In genomic region chr14:33061667-33062325, GRCh38 we compare ENCODE assay signal across 22 cellular contexts.
DNase-seq lines count a peak whose midpoint lies in the region; ATAC-seq and TF ChIP-seq lines count a peak whose summit lies in the region.
"Had no signal": no experiment of that assay in that cellular context is flagged by ENCODE, and none has a peak within 500 bp of the region (broad histone marks: within the 10 kb centered on the region; RNA-seq: fewer than 3 reads in every experiment).

No MANE protein-coding gene starts in this region.

- DNase-seq in HEK293T (ENCODE audit: extremely low spot score) (peak; percentile 7), ecto neural progenitor cell (ENCODE audit: low spot score) (peak; percentile 45), neural progenitor cell (ENCODE audit: low spot score) (peak; percentile 17), NCI-H526 (lab: John Stamatoyannopoulos, UW) (no peak), GM20000 (ENCODE audit: low spot score) (no peak)
- DNase-seq: activated CD8-positive, alpha-beta T cell treated with anti-CD3 and anti-CD28 coated beads, Interleukin-2, amount 10 ng/mL, durations not matched to agents 7 days and 5 days; activated naive CD4-positive, alpha-beta T cell treated with anti-CD3 and anti-CD28 coated beads, Interleukin-2, amount 10 ng/mL, durations not matched to agents 7 days and 5 days; activated T-cell treated with anti-CD3 and anti-CD28 coated beads, Interleukin-2, amount 50 U/mL, for 4 hours; CD8-positive, alpha-beta memory T cell; DND-41; effector CD8-positive, alpha-beta T cell; glutamatergic neuron; NCI-H1694 treated with DMSO at 0.1 percent for 48 hours; NCI-H524 treated with DMSO at 0.1 percent for 48 hours; occipital lobe; right cardiac atrium had no signal

- H3K4me1 Mint-ChIP-seq in neural progenitor cell: peaks cover 27% of the 10 kb centered on the region
- H3K4me1 Mint-ChIP-seq: activated naive CD4-positive, alpha-beta T cell treated with anti-CD3 and anti-CD28 coated beads, Interleukin-2, amount 10 ng/mL, durations not matched to agents 7 days and 5 days; CD8-positive, alpha-beta memory T cell; stimulated activated memory B cell treated with anti-CD40 and anti-IgM and Interleukin-4, amounts not matched to agents 10 μg/mL and 1 μg/mL and 100 μg/mL, for 72 hours had no signal

- POLR2A ChIA-PET in HEK293T (lab: Yijun Ruan, JAX): no interaction called here

- no peak for ATAC-seq in GM18868 (IDR thresholded peaks at IDR 0.05; ENCODE audit: unreplicated experiment)
- ATAC-seq: activated CD8-positive, alpha-beta T cell treated with anti-CD3 and anti-CD28 coated beads, Interleukin-2, amount 10 ng/mL, durations not matched to agents 7 days and 5 days; activated T-cell treated with anti-CD3 and anti-CD28 coated beads, Interleukin-2, amount 50 U/mL, for 4 hours; Panc1; right cardiac atrium; stimulated activated memory B cell treated with anti-CD40 and anti-IgM and Interleukin-4, amounts not matched to agents 10 μg/mL and 1 μg/mL and 100 μg/mL, for 72 hours had no signal

- no peaks in the 10 kb centered on the region for H3F3A ChIP-seq in neural progenitor cell (ENCODE audit: low read depth)

- peak overlapping the region; percentile 46 for H3K4me3 ChIP-seq in OCI-LY3 (ENCODE audit: low read length)
- no peak overlapping the region for H3K4me3 ChIP-seq in neural progenitor cell
- H3K4me3 ChIP-seq: ascending aorta, SK-N-MC had no signal

- H3K27me3 ChIP-seq in OCI-LY3 (ENCODE audit: low read depth, low read length) (no peaks in the 10 kb centered on the region), neural progenitor cell (no peaks in the 10 kb centered on the region)
- H3K27me3 ChIP-seq: ascending aorta had no signal

- TF ChIP-seq CTCF in OCI-LY3 (IDR thresholded peaks at IDR 0.05; ENCODE audit: low read depth, low read length) (peak; percentile 13; the same call in 1 of the 2 replicates), neural progenitor cell (IDR thresholded peaks at IDR 0.05) (no peak), GM20000 (IDR thresholded peaks at IDR 0.05; ENCODE audit: extremely low read depth, missing control alignments) (no peak)

- CTCF ChIA-PET in HEK293T (lab: Yijun Ruan, JAX): interaction anchor here (0.6 kb wide), 2 partner anchors 44 to 731 kb away, joined by 3 to 4 read pairs; no protein-coding TSS in a partner anchor

- H3K9me3 Mint-ChIP-seq in neural progenitor cell: no peaks in the 10 kb centered on the region
- H3K9me3 Mint-ChIP-seq: activated naive CD4-positive, alpha-beta T cell treated with anti-CD3 and anti-CD28 coated beads, Interleukin-2, amount 10 ng/mL, durations not matched to agents 7 days and 5 days; stimulated activated memory B cell treated with anti-CD40 and anti-IgM and Interleukin-4, amounts not matched to agents 10 μg/mL and 1 μg/mL and 100 μg/mL, for 72 hours had no signal

- H2AFZ ChIP-seq in OCI-LY3 (ENCODE audit: low read depth, low read length) (peak overlapping the region; percentile 69), neural progenitor cell (replicated peaks) (peak overlapping the region; percentile 22)

- H3K4me1 ChIP-seq in OCI-LY3 (ENCODE audit: low read length): peaks cover 20% of the 10 kb centered on the region
- peaks cover 21% of the 10 kb centered on the region for H3K4me1 ChIP-seq in neural progenitor cell
- H3K4me1 ChIP-seq: ascending aorta had no signal

- H3K79me2 ChIP-seq in OCI-LY3 (ENCODE audit: low read length) (no peaks in the 10 kb centered on the region), neural progenitor cell (ENCODE audit: low read depth) (no peaks in the 10 kb centered on the region)

- no peaks in the 10 kb centered on the region for H4K20me1 ChIP-seq in OCI-LY3 (ENCODE audit: insufficient read depth, low read length)
- H4K20me1 ChIP-seq in neural progenitor cell (ENCODE audit: low read depth): no peaks in the 10 kb centered on the region

- peak overlapping the region; percentile 58 for H3K4me2 ChIP-seq in OCI-LY3 (ENCODE audit: low read length)
- H3K4me2 ChIP-seq in neural progenitor cell: no peak overlapping the region

- H3K4me3 Mint-ChIP-seq in neural progenitor cell: no peak overlapping the region
- H3K4me3 Mint-ChIP-seq: activated CD8-positive, alpha-beta T cell treated with anti-CD3 and anti-CD28 coated beads, Interleukin-2, amount 10 ng/mL, durations not matched to agents 7 days and 5 days; activated naive CD4-positive, alpha-beta T cell treated with anti-CD3 and anti-CD28 coated beads, Interleukin-2, amount 10 ng/mL, durations not matched to agents 7 days and 5 days; activated T-cell treated with anti-CD3 and anti-CD28 coated beads, Interleukin-2, amount 50 U/mL, for 4 hours; CD8-positive, alpha-beta memory T cell; stimulated activated memory B cell treated with anti-CD40 and anti-IgM and Interleukin-4, amounts not matched to agents 10 μg/mL and 1 μg/mL and 100 μg/mL, for 72 hours had no signal

- no peaks in the 10 kb centered on the region for H3K27me3 Mint-ChIP-seq in neural progenitor cell (ENCODE audit: insufficient read depth, low read depth)
- H3K27me3 Mint-ChIP-seq: activated naive CD4-positive, alpha-beta T cell treated with anti-CD3 and anti-CD28 coated beads, Interleukin-2, amount 10 ng/mL, durations not matched to agents 7 days and 5 days; CD8-positive, alpha-beta memory T cell; stimulated activated memory B cell treated with anti-CD40 and anti-IgM and Interleukin-4, amounts not matched to agents 10 μg/mL and 1 μg/mL and 100 μg/mL, for 72 hours had no signal

- peaks cover 7% of the 10 kb centered on the region for H3K36me3 Mint-ChIP-seq in neural progenitor cell
- H3K36me3 Mint-ChIP-seq: activated naive CD4-positive, alpha-beta T cell treated with anti-CD3 and anti-CD28 coated beads, Interleukin-2, amount 10 ng/mL, durations not matched to agents 7 days and 5 days; CD8-positive, alpha-beta memory T cell; stimulated activated memory B cell treated with anti-CD40 and anti-IgM and Interleukin-4, amounts not matched to agents 10 μg/mL and 1 μg/mL and 100 μg/mL, for 72 hours had no signal

- H3K36me3 ChIP-seq in OCI-LY3 (replicated peaks; ENCODE audit: low read depth, low read length) (no peaks in the 10 kb centered on the region), neural progenitor cell (no peaks in the 10 kb centered on the region)
- H3K36me3 ChIP-seq: ascending aorta had no signal

- H3K27ac ChIP-seq in OCI-LY3 (ENCODE audit: low read length) (no peak overlapping the region), neural progenitor cell (no peak overlapping the region)
- H3K27ac ChIP-seq: ascending aorta, SK-N-MC had no signal

- H3K9ac ChIP-seq in OCI-LY3 (ENCODE audit: low read length): no peak overlapping the region
- H3K9ac ChIP-seq in neural progenitor cell: no peak overlapping the region

- peak overlapping the region; percentile 88 for H3K27ac Mint-ChIP-seq in neural progenitor cell
- H3K27ac Mint-ChIP-seq: activated CD8-positive, alpha-beta T cell treated with anti-CD3 and anti-CD28 coated beads, Interleukin-2, amount 10 ng/mL, durations not matched to agents 7 days and 5 days; activated naive CD4-positive, alpha-beta T cell treated with anti-CD3 and anti-CD28 coated beads, Interleukin-2, amount 10 ng/mL, durations not matched to agents 7 days and 5 days; stimulated activated memory B cell treated with anti-CD40 and anti-IgM and Interleukin-4, amounts not matched to agents 10 μg/mL and 1 μg/mL and 100 μg/mL, for 72 hours had no signal

- H3K9me3 ChIP-seq in OCI-LY3 (ENCODE audit: insufficient read depth, low read length) (no peaks in the 10 kb centered on the region), neural progenitor cell (ENCODE audit: low read depth) (no peaks in the 10 kb centered on the region)
- H3K9me3 ChIP-seq: ascending aorta had no signal

TF ChIP-seq in HEK293T, 16 proteins besides CTCF, POLR2A, EP300 and RAD21:
- no peak for TF ChIP-seq L3MBTL2 (conservative IDR thresholded peaks at IDR 0.05)
- TF ChIP-seq SUZ12 (IDR thresholded peaks at IDR 0.05): no peak
- no peak for TF ChIP-seq FOXK2 (IDR thresholded peaks at IDR 0.05)
- no peak for TF ChIP-seq LEF1 (IDR thresholded peaks at IDR 0.05; ENCODE audit: borderline replicate concordance)
- TF ChIP-seq ELF4 (IDR thresholded peaks at IDR 0.05): no peak

Comparison
In these comparisons a context has a peak if more than half of its experiments do, and no peak if none do; other contexts are left out.
1. DNase-seq: peak in HEK293T (single experiment), ecto neural progenitor cell (single experiment) and neural progenitor cell (single experiment); none in NCI-H526 (0 of 2) and GM20000 (single experiment).